In the genomic region with DNA sequence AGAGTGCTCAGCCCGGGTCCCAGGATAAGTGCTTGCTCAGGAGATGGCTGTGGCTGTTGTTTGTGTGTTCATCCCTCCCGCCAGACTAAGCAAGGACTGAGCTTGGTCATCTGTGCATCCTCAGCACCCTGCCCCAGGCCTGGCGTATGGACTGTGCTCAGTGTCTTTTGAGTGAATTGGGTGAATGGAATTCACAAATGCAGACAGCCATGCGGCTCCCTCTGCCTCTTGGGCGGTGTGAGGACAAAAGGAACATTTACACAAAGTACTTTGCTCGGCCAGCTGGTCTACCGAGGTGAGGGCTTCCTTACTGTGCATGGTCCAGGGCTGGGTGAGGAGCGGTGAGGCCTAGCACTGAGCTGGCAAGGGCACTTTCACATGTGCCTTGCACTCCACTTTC, we compare ENCODE assay signal across 17 cellular contexts.
DNase-seq lines count a peak whose midpoint lies in the region; TF ChIP-seq lines count a peak whose summit lies in the region.
"Had no signal": no experiment of that assay in that cellular context is flagged by ENCODE, and none has a peak within 500 bp of the region (broad histone marks: within the 10 kb centered on the region; RNA-seq: fewer than 3 reads in every experiment).

No MANE protein-coding gene starts in this region.

- TF ChIP-seq CTCF in WERI-Rb-1 (IDR thresholded peaks at IDR 0.05; ENCODE audit: low read depth, low read length) (no peak), spleen (IDR thresholded peaks at IDR 0.05 in 8 of 11, conservative IDR thresholded peaks at IDR 0.05 in 3 of 11) (no peak)

- H3K27me3 ChIP-seq in WERI-Rb-1 (ENCODE audit: insufficient read depth, low read depth, severe bottlenecking) (no peaks in the 10 kb centered on the region), spleen (replicated peaks in 1 of 7) (peaks cover 0 to 9% (median 0%) of the 10 kb centered on the region in 7 donors)

- TF ChIP-seq POLR2A in spleen (IDR thresholded peaks at IDR 0.05) = no peak

- H3K4me3 ChIP-seq in WERI-Rb-1 (ENCODE audit: low read depth, low read length) = no peak overlapping the region
- H3K4me3 ChIP-seq in spleen = no peak overlapping the region

- intact Hi-C loops in spleen (cut with DNase I; ENCODE audit: low total_unique reads) = no loop called here

- H3K36me3 ChIP-seq in WERI-Rb-1 = peaks cover 69% of the 10 kb centered on the region
- no peaks in the 10 kb centered on the region for H3K36me3 ChIP-seq in spleen

- peak; percentile 5 for DNase-seq in NCI-H748 (lab: John Stamatoyannopoulos, UW; ENCODE audit: unreplicated experiment)
- DNase-seq in NCI-H748 treated with DMSO at 0.1 percent for 48 hours (lab: John Stamatoyannopoulos, UW) = no peak
- peak; percentile 53 for DNase-seq in WERI-Rb-1
- DNase-seq in islet precursor cell = peak; percentile 70
- DNase-seq in spleen = peak; percentile 54
- DNase-seq in AG20443 (ENCODE audit: low spot score) = no peak
- no peak for DNase-seq in activated effector memory CD4-positive, alpha-beta T cell treated with anti-CD3 and anti-CD28 coated beads, Interleukin-2, amount 50 U/mL, for 16 hours
- no peak for DNase-seq in NCI-H226
- DNase-seq: AML-193; DND-41; H7; NCI-H1694; NCI-H2107; NK-92 treated with Interleukin-12 subunit alpha and Interleukin-12 subunit beta, amount 100 ng/mL, for 24 hours; OCI-M1; T-cell had no signal

- H3K4me1 ChIP-seq in spleen = no peaks in the 10 kb centered on the region

- H3K27ac ChIP-seq in WERI-Rb-1 = peak overlapping the region; percentile 35
- no peak overlapping the region for H3K27ac ChIP-seq in spleen
- H3K27ac ChIP-seq: RWPE1 had no signal

- 86 to 93% (median 91%) methylated on average over 8 of the region's 8 CpGs for WGBS in spleen, 5 donors

- H3K9me3 ChIP-seq in WERI-Rb-1 (ENCODE audit: severe bottlenecking) = no peaks in the 10 kb centered on the region
- no peaks in the 10 kb centered on the region for H3K9me3 ChIP-seq in spleen

Comparison
In these comparisons a context has a peak if more than half of its experiments do, and no peak if none do; other contexts are left out.
1. DNase-seq: peak in NCI-H748 (single experiment), WERI-Rb-1 (single experiment), islet precursor cell (single experiment) and spleen (single experiment); none in NCI-H748 treated with DMSO at 0.1 percent for 48 hours (single experiment), AG20443 (single experiment), activated effector memory CD4-positive, alpha-beta T cell treated with anti-CD3 and anti-CD28 coated beads, Interleukin-2, amount 50 U/mL, for 16 hours (single experiment) and NCI-H226 (single experiment).